8 cellular contexts compared by ENCODE assay signal in genomic region chr20:31894980-31895675, GRCh38. TPM values are rescaled to one million over a fixed set of nuclear protein-coding genes. Genes with fewer than 3 reads are reported as not detected.
A peak's percentile ranks its signal among the peaks of the same experiment; 100 is the strongest.
DNase-seq lines count a peak whose midpoint lies in the region; ATAC-seq and TF ChIP-seq lines count a peak whose summit lies in the region.

No MANE protein-coding gene starts in this region.

- no peak overlapping the region for H3K4me3 Mint-ChIP-seq in activated naive CD8-positive, alpha-beta T cell treated with anti-CD3 and anti-CD28 coated beads, Interleukin-2, amount 50 U/mL, for 24 hours
- H3K4me3 Mint-ChIP-seq in activated naive CD8-positive, alpha-beta T cell treated with anti-CD3 and anti-CD28 coated beads for 36 hours, result no peak overlapping the region
- no peak overlapping the region for H3K4me3 Mint-ChIP-seq in endodermal cell

- H3K36me3 Mint-ChIP-seq in activated naive CD8-positive, alpha-beta T cell treated with anti-CD3 and anti-CD28 coated beads, Interleukin-2, amount 50 U/mL, for 24 hours (ENCODE audit: low read depth), result no peaks in the 10 kb centered on the region
- H3K36me3 Mint-ChIP-seq in activated naive CD8-positive, alpha-beta T cell treated with anti-CD3 and anti-CD28 coated beads for 36 hours, result no peaks in the 10 kb centered on the region
- no peaks in the 10 kb centered on the region for H3K36me3 Mint-ChIP-seq in endodermal cell (ENCODE audit: low read depth)

- DNase-seq in activated naive CD8-positive, alpha-beta T cell treated with anti-CD3 and anti-CD28 coated beads, Interleukin-2, amount 50 U/mL, for 24 hours, result no peak
- DNase-seq in activated naive CD8-positive, alpha-beta T cell treated with anti-CD3 and anti-CD28 coated beads for 36 hours, result no peak
- DNase-seq in NOMO-1 treated with dmso at 0.1 percent for 144 hours (lab: John Stamatoyannopoulos, UW; ENCODE audit: unreplicated experiment), result peak; percentile 86
- peak; percentile 74 for DNase-seq in endodermal cell
- DNase-seq in myocyte (ENCODE audit: low read depth), result peak; percentile 75
- no peak for DNase-seq in stimulated activated CD4-positive, alpha-beta T cell treated with anti-CD3 and anti-CD28 coated beads, Interleukin-12 subunit alpha, Interleukin-12 subunit beta, amount 100 ng/mL, for 4 hours
- no peak for DNase-seq in NCI-H2227 (lab: John Stamatoyannopoulos, UW; ENCODE audit: unreplicated experiment)

- no peak overlapping the region for H3K27ac Mint-ChIP-seq in activated naive CD8-positive, alpha-beta T cell treated with anti-CD3 and anti-CD28 coated beads, Interleukin-2, amount 50 U/mL, for 24 hours
- no peak overlapping the region for H3K27ac Mint-ChIP-seq in activated naive CD8-positive, alpha-beta T cell treated with anti-CD3 and anti-CD28 coated beads for 36 hours
- H3K27ac Mint-ChIP-seq in endodermal cell, result peak overlapping the region; percentile 12

- TF ChIP-seq CTCF in endodermal cell (conservative IDR thresholded peaks at IDR 0.05), result no peak

- peaks cover 4% of the 10 kb centered on the region for H3K27me3 ChIP-seq in endodermal cell (ENCODE audit: control insufficient read depth, insufficient read depth, low read length, poor library complexity, severe bottlenecking)

- no peaks in the 10 kb centered on the region for H3K36me3 ChIP-seq in endodermal cell (ENCODE audit: control insufficient read depth, insufficient read depth, low read length)

- no peaks in the 10 kb centered on the region for H3K9me3 ChIP-seq in endodermal cell (ENCODE audit: control insufficient read depth, low read length)

- no peaks in the 10 kb centered on the region for H3K4me1 ChIP-seq in endodermal cell (ENCODE audit: control insufficient read depth, insufficient read depth, low read length)

- 84 to 93% methylated on average over 6 to 8 of the region's 8 CpGs for WGBS in endodermal cell (ENCODE audit: insufficient coverage in 1 of 2, insufficient read length in 1 of 2), 2 experiments

- H3K4me3 ChIP-seq in endodermal cell (ENCODE audit: low read length), result no peak overlapping the region

- H3K4me1 Mint-ChIP-seq in activated naive CD8-positive, alpha-beta T cell treated with anti-CD3 and anti-CD28 coated beads, Interleukin-2, amount 50 U/mL, for 24 hours, result peaks cover 3% of the 10 kb centered on the region
- H3K4me1 Mint-ChIP-seq in activated naive CD8-positive, alpha-beta T cell treated with anti-CD3 and anti-CD28 coated beads for 36 hours, result no peaks in the 10 kb centered on the region
- peaks cover 15% of the 10 kb centered on the region for H3K4me1 Mint-ChIP-seq in endodermal cell

- H3K27ac ChIP-seq in endodermal cell (ENCODE audit: low read depth, low read length), result no peak overlapping the region

- H3K9ac ChIP-seq in endodermal cell (ENCODE audit: extremely low read depth, low read length, poor library complexity, severe bottlenecking), result no peak overlapping the region

- peaks cover 3% of the 10 kb centered on the region for H3K27me3 Mint-ChIP-seq in activated naive CD8-positive, alpha-beta T cell treated with anti-CD3 and anti-CD28 coated beads, Interleukin-2, amount 50 U/mL, for 24 hours
- H3K27me3 Mint-ChIP-seq in activated naive CD8-positive, alpha-beta T cell treated with anti-CD3 and anti-CD28 coated beads for 36 hours, result peaks cover 8% of the 10 kb centered on the region
- peaks cover 6% of the 10 kb centered on the region for H3K27me3 Mint-ChIP-seq in endodermal cell (ENCODE audit: insufficient read depth)

- ATAC-seq in activated naive CD8-positive, alpha-beta T cell treated with anti-CD3 and anti-CD28 coated beads, Interleukin-2, amount 50 U/mL, for 24 hours, result peak; percentile 71
- ATAC-seq in HG02678 (IDR thresholded peaks at IDR 0.05; ENCODE audit: unreplicated experiment), result peak; percentile 97

- H3K9me3 Mint-ChIP-seq in activated naive CD8-positive, alpha-beta T cell treated with anti-CD3 and anti-CD28 coated beads, Interleukin-2, amount 50 U/mL, for 24 hours, result no peaks in the 10 kb centered on the region
- H3K9me3 Mint-ChIP-seq in activated naive CD8-positive, alpha-beta T cell treated with anti-CD3 and anti-CD28 coated beads for 36 hours, result no peaks in the 10 kb centered on the region
- no peaks in the 10 kb centered on the region for H3K9me3 Mint-ChIP-seq in endodermal cell

RNA-seq across cellular contexts. Expression of gene TTLL9, which starts 24.7 kb away (rescaled TPM):
- total RNA-seq in activated naive CD8-positive, alpha-beta T cell treated with anti-CD3 and anti-CD28 coated beads for 36 hours, result not detected
- under 1 TPM; 0.29 to 0.51 TPM for total RNA-seq in endodermal cell
- 1.00 TPM for polyA plus RNA-seq in endodermal cell (2013, experiment 1 of 2)
- 1.2 TPM for polyA plus RNA-seq in endodermal cell (2013, experiment 2 of 2)
- total RNA-seq in myocyte, result not detected in 2 replicates
- polyA plus RNA-seq in myocyte (2012), result 0.13 TPM

RNA-seq across cellular contexts. Expression of gene DUSP15, which starts 24.8 kb away (rescaled TPM):
- not detected for total RNA-seq in activated naive CD8-positive, alpha-beta T cell treated with anti-CD3 and anti-CD28 coated beads for 36 hours
- total RNA-seq in endodermal cell, result 1 to 10 TPM; 3.8 to 7.2 TPM
- polyA plus RNA-seq in endodermal cell (2013, experiment 1 of 2), result 7.3 TPM
- polyA plus RNA-seq in endodermal cell (2013, experiment 2 of 2), result 7.6 TPM
- 0.64 and 0.68 TPM in 2 replicates for total RNA-seq in myocyte
- polyA plus RNA-seq in myocyte (2012), result 0.40 TPM

RNA-seq across cellular contexts. Expression of gene FOXS1, which starts 49.7 kb away (rescaled TPM):
- not detected for total RNA-seq in activated naive CD8-positive, alpha-beta T cell treated with anti-CD3 and anti-CD28 coated beads for 36 hours
- total RNA-seq in endodermal cell (not detected), myocyte (0.56 and 0.99 TPM in 2 replicates)
- polyA plus RNA-seq in endodermal cell (2013, experiment 1 of 2), result 2.3 TPM
- polyA plus RNA-seq in endodermal cell (2013, experiment 2 of 2), result 3.3 TPM
- 13.0 TPM for polyA plus RNA-seq in myocyte (2012)

RNA-seq across cellular contexts. Expression of gene PDRG1, which starts 56.7 kb away (rescaled TPM):
- total RNA-seq in activated naive CD8-positive, alpha-beta T cell treated with anti-CD3 and anti-CD28 coated beads for 36 hours, result 10 to 100 TPM; 20.2 to 22.0 TPM
- 10 to 100 TPM; 20.4 to 24.4 TPM for total RNA-seq in endodermal cell
- polyA plus RNA-seq in endodermal cell (2013, experiment 1 of 2), result 19.2 TPM
- 18.4 TPM for polyA plus RNA-seq in endodermal cell (2013, experiment 2 of 2)
- total RNA-seq in myocyte, result 7.8 and 7.9 TPM in 2 replicates
- polyA plus RNA-seq in myocyte (2012), result 20.8 TPM

Comparison
In these comparisons a context has a peak if more than half of its experiments do, and no peak if none do; other contexts are left out.
1. DNase-seq: peak in NOMO-1 treated with dmso at 0.1 percent for 144 hours (single experiment), endodermal cell (single experiment) and myocyte (single experiment); none in activated naive CD8-positive, alpha-beta T cell treated with anti-CD3 and anti-CD28 coated beads, Interleukin-2, amount 50 U/mL, for 24 hours (single experiment), activated naive CD8-positive, alpha-beta T cell treated with anti-CD3 and anti-CD28 coated beads for 36 hours (single experiment), stimulated activated CD4-positive, alpha-beta T cell treated with anti-CD3 and anti-CD28 coated beads, Interleukin-12 subunit alpha, Interleukin-12 subunit beta, amount 100 ng/mL, for 4 hours (single experiment) and NCI-H2227 (single experiment).